ENCODE assay signal across 3 cellular contexts in the genomic region with DNA sequence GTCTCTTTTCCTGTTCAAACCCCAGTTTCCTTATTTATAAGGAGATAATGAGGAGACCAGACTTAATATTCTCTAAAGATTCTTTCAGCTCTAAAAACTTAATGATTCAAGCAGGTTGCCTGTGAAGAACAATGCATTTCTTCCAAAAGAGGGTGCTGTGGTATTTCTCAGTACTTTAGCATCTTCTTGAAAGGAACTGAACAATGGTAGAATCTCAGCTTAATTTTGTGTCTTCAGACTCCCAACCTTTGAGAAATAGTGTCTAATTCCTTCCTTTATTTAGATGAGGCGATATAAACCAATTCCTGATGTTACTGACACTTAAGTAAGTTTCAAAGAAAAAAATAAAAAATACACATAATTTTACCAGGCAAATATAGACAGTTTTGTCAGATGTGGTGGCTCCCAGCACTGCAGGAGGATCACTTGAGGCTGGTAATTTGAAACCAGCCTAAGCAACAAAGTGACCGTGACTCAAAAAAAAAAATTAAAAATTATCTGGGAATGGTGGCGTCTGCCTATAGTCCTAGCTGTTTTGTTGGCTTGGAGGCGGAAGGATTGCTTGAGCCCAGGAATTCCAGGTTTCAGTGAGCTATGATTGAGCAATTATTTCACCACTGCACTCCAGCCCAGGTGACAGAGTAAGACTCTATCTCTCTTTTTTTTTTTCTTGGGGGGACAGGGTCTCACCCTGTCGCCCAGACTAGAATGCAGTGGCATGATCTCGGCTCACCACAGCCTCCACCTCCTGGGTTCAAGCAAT.
TF ChIP-seq lines count a peak whose summit lies in the region.

No MANE protein-coding gene starts in this region.

TF ChIP-seq in IMR-90, 13 proteins besides CTCF, POLR2A, EP300 and RAD21:
- TF ChIP-seq SMC3 (IDR thresholded peaks at IDR 0.05; ENCODE audit: low read depth, low read length) (peak; percentile 56), RFX5 (IDR thresholded peaks at IDR 0.05; ENCODE audit: low read depth, low read length) (no peak)

TF ChIP-seq in K562, 482 proteins besides CTCF, POLR2A, EP300 and RAD21:
- TF ChIP-seq TEAD4 (IDR thresholded peaks at IDR 0.05; ENCODE audit: low read length) (peak; percentile 33; the same call in 1 of the 2 replicates), TEAD4 (CRISPR knock-in tag; IDR thresholded peaks at IDR 0.05; ENCODE audit: borderline replicate concordance) (no peak), AFF4 (CRISPR knock-in tag; IDR thresholded peaks at IDR 0.05) (no peak)
- TF ChIP-seq, protein P1, sequence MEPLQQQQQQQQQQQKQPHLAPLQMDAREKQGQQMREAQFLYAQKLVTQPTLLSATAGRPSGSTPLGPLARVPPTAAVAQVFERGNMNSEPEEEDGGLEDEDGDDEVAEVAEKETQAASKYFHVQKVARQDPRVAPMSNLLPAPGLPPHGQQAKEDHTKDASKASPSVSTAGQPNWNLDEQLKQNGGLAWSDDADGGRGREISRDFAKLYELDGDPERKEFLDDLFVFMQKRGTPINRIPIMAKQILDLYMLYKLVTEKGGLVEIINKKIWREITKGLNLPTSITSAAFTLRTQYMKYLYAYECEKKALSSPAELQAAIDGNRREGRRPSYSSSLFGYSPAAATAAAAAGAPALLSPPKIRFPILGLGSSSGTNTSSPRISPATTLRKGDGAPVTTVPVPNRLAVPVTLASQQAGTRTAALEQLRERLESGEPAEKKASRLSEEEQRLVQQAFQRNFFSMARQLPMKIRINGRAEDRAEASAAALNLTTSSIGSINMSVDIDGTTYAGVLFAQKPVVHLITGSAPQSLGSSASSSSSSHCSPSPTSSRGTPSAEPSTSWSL (CRISPR knock-in tag; IDR thresholded peaks at IDR 0.05; ENCODE audit: borderline replicate concordance) = no peak

TF ChIP-seq in liver, 16 proteins besides CTCF, POLR2A, EP300 and RAD21 (continued from another document):
- TF ChIP-seq SP1 (IDR thresholded peaks at IDR 0.05) (no peak), HNF4G (IDR thresholded peaks at IDR 0.05) (no peak), FOXA1 (IDR thresholded peaks at IDR 0.05) (no peak), YY1 (IDR thresholded peaks at IDR 0.05) (no peak), RXRA (IDR thresholded peaks at IDR 0.05) (no peak), TAF1 (conservative IDR thresholded peaks at IDR 0.05) (no peak), JUND (IDR thresholded peaks at IDR 0.05) (no peak), MAX (IDR thresholded peaks at IDR 0.05) (no peak), EGR1 (IDR thresholded peaks at IDR 0.05; ENCODE audit: low read depth in 2 of 2) (no peak), REST (IDR thresholded peaks at IDR 0.05) (no peak), FOXA2 (IDR thresholded peaks at IDR 0.05) (no peak), NR2F2 (IDR thresholded peaks at IDR 0.05) (no peak)
- TF ChIP-seq, protein P2, sequence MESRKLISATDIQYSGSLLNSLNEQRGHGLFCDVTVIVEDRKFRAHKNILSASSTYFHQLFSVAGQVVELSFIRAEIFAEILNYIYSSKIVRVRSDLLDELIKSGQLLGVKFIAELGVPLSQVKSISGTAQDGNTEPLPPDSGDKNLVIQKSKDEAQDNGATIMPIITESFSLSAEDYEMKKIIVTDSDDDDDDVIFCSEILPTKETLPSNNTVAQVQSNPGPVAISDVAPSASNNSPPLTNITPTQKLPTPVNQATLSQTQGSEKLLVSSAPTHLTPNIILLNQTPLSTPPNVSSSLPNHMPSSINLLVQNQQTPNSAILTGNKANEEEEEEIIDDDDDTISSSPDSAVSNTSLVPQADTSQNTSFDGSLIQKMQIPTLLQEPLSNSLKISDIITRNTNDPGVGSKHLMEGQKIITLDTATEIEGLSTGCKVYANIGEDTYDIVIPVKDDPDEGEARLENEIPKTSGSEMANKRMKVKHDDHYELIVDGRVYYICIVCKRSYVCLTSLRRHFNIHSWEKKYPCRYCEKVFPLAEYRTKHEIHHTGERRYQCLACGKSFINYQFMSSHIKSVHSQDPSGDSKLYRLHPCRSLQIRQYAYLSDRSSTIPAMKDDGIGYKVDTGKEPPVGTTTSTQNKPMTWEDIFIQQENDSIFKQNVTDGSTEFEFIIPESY (IDR thresholded peaks at IDR 0.05) = no peak
- TF ChIP-seq, protein P3, sequence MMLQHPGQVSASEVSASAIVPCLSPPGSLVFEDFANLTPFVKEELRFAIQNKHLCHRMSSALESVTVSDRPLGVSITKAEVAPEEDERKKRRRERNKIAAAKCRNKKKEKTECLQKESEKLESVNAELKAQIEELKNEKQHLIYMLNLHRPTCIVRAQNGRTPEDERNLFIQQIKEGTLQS (IDR thresholded peaks at IDR 0.05) = no peak
